In the genomic region with DNA sequence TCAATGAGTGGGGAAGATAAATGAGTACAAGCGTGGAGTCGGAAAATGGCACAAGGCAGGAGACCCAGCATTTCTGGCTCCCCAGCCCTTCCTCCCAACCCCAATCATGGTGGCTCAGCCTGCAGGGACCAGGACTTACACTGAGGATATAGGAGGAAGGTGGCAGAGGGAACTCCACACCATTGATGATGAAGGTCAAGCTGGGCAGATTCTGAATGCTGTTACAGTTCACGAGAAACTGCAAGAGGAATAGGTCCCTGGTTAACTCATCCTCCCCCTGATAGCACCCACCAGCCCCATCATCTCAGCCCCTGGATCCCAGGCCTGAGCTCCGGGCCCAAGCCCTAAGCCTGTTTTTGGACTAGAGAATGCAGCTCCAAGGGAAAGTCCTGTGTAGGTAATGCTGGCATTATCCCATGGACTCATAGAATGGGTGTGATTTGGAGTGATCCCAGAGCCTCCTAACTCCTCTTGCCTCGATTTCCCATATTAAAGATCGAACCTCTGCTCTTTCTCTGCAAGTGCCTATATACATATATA, we compare ENCODE assay signal across 25 cellular contexts. TPM values are rescaled to one million over a fixed set of nuclear protein-coding genes. Genes with fewer than 3 reads are reported as not detected.
DNase-seq lines count a peak whose midpoint lies in the region; ATAC-seq, FAIRE-seq and TF ChIP-seq lines count a peak whose summit lies in the region.
"Had no signal": no experiment of that assay in that cellular context is flagged by ENCODE, and none has a peak within 500 bp of the region (broad histone marks: within the 10 kb centered on the region; RNA-seq: fewer than 3 reads in every experiment).

No MANE protein-coding gene starts in this region.

- no peaks in the 10 kb centered on the region for H3K79me1 ChIP-seq in neuronal stem cell (ENCODE audit: low read depth, low read length)

- no peak overlapping the region for H3K4me2 ChIP-seq in neuronal stem cell (ENCODE audit: insufficient read depth, low read length, poor library complexity, severe bottlenecking)
- H3K4me2 ChIP-seq: A549; BLaER1 treated with 17β-estradiol and CSF1 and Interleukin-3, amounts not matched to agents 10 nM and 100 nM had no signal

- TF ChIP-seq CTCF in CD4-positive, alpha-beta T cell (IDR thresholded peaks at IDR 0.05) = no peak
- no peak for TF ChIP-seq CTCF in kidney (IDR thresholded peaks at IDR 0.05; ENCODE audit: borderline replicate concordance, extremely low read depth, insufficient read depth)
- no peak for TF ChIP-seq CTCF in stomach (IDR thresholded peaks at IDR 0.05)

- no peak overlapping the region for H2BK120ac ChIP-seq in neuronal stem cell (ENCODE audit: low read depth, low read length)

- peak overlapping the region; percentile 46 for H3K18ac ChIP-seq in neuronal stem cell (ENCODE audit: low read length)

- no peak for TF ChIP-seq EP300 in stomach (IDR thresholded peaks at IDR 0.05)

- H3K27ac ChIP-seq in CD4-positive, alpha-beta T cell (ENCODE audit: low read depth, low read length) = no peak overlapping the region
- H3K27ac ChIP-seq in kidney (ENCODE audit: low read depth in 2 of 2, low read length in 2 of 2) = no peak overlapping the region
- H3K27ac ChIP-seq in neuronal stem cell (replicated peaks; ENCODE audit: low read length) = no peak overlapping the region
- H3K27ac ChIP-seq in stomach = peak overlapping the region in 1 of 5 donors; percentile 4
- H3K27ac ChIP-seq: A549; BLaER1 treated with 17β-estradiol and CSF1 and Interleukin-3, amounts not matched to agents 10 nM and 100 nM; GM23248 had no signal

- no peak overlapping the region for H3K14ac ChIP-seq in neuronal stem cell (ENCODE audit: low read length)

- FAIRE-seq in kidney (lab: Jason Lieb, UNC) = no peak
- FAIRE-seq: A549, G401.6, GM12892 had no signal

- H3K27me3 ChIP-seq in CD4-positive, alpha-beta T cell (ENCODE audit: control insufficient read depth, insufficient read depth, low read length) = no peaks in the 10 kb centered on the region
- H3K27me3 ChIP-seq in neuronal stem cell (ENCODE audit: control insufficient read depth in 3 of 3, insufficient read depth in 3 of 3, low read depth in 1 of 3, low read length in 3 of 3) (peaks cover 0 to 30% (median 19%) of the 10 kb centered on the region in 3 experiments), stomach (no peaks in the 10 kb centered on the region)
- H3K27me3 ChIP-seq: BE2C; BLaER1 treated with 17β-estradiol and CSF1 and Interleukin-3, amounts not matched to agents 10 nM and 100 nM had no signal

- H2AFZ ChIP-seq in neuronal stem cell (ENCODE audit: low read length) = no peak overlapping the region
- H2AFZ ChIP-seq: GM23248 had no signal

- no peak overlapping the region for H3K4ac ChIP-seq in neuronal stem cell (ENCODE audit: low read length)

- POLR2A ChIA-PET in CD4-positive, alpha-beta T cell (lab: Charles Lee) = no interaction called here

- no peaks in the 10 kb centered on the region for H3K9me3 Mint-ChIP-seq in CD4-positive, alpha-beta T cell
- H3K9me3 Mint-ChIP-seq: CD4-positive, alpha-beta memory T cell; H9 had no signal

- H3K4me3 Mint-ChIP-seq in CD4-positive, alpha-beta T cell = peak overlapping the region; percentile 68
- H3K4me3 Mint-ChIP-seq: CD14-positive monocyte, H9 had no signal

- H3K4me3 ChIP-seq in kidney (ENCODE audit: low read length in 2 of 2) = no peak overlapping the region
- no peak overlapping the region for H3K4me3 ChIP-seq in neuronal stem cell (ENCODE audit: low read length in 2 of 2)
- H3K4me3 ChIP-seq in stomach = peak overlapping the region in 1 of 4 donors; percentile 24
- H3K4me3 ChIP-seq: A549; BLaER1 treated with 17β-estradiol and CSF1 and Interleukin-3, amounts not matched to agents 10 nM and 100 nM; GM23248 had no signal

- H3K27ac Mint-ChIP-seq in CD4-positive, alpha-beta T cell = no peak overlapping the region
- H3K27ac Mint-ChIP-seq: CD14-positive monocyte, H9 had no signal

- no CpG with 5 or more reads among the region's 6 CpGs for WGBS in neuronal stem cell (ENCODE audit: extremely low coverage in 2 of 2, insufficient read length in 2 of 2, insufficient replicate concordance in 1 of 2), 2 donors
- WGBS in stomach, 5 donors = 36 to 77% (median 56%) methylated on average over 6 of the region's 6 CpGs

- H3K9ac ChIP-seq in kidney (ENCODE audit: low read length in 2 of 2) (no peak overlapping the region), neuronal stem cell (ENCODE audit: low read depth, low read length, poor library complexity) (no peak overlapping the region)
- H3K9ac ChIP-seq: BLaER1 treated with 17β-estradiol and CSF1 and Interleukin-3, amounts not matched to agents 10 nM and 100 nM; GM23248 had no signal

- CTCF ChIA-PET in CD4-positive, alpha-beta T cell (lab: Charles Lee) = interaction anchor here (1.0 kb wide), 1 partner anchor 50 kb away, joined by 4 read pairs; a partner anchor contains a TSS

- H3K27me3 Mint-ChIP-seq in CD4-positive, alpha-beta T cell = no peaks in the 10 kb centered on the region

- peak in 1 of 4 donors; percentile 83 for TF ChIP-seq POLR2A in stomach (IDR thresholded peaks at IDR 0.05)

- peaks cover 18% of the 10 kb centered on the region for H3K4me1 Mint-ChIP-seq in CD4-positive, alpha-beta T cell (ENCODE audit: low read depth)

- no peak overlapping the region for H2BK15ac ChIP-seq in neuronal stem cell (ENCODE audit: low read length)

- no peaks in the 10 kb centered on the region for H3K36me3 ChIP-seq in kidney (ENCODE audit: control insufficient read depth in 1 of 2, insufficient read depth in 2 of 2, low read length in 2 of 2)
- H3K36me3 ChIP-seq in neuronal stem cell (replicated peaks in 1 of 2; ENCODE audit: control insufficient read depth in 2 of 2, insufficient read depth in 2 of 2, low read length in 2 of 2) = no peaks in the 10 kb centered on the region
- peaks cover 0 to 25% (median 4%) of the 10 kb centered on the region in 4 donors for H3K36me3 ChIP-seq in stomach
- H3K36me3 ChIP-seq: BE2C; BLaER1 treated with 17β-estradiol and CSF1 and Interleukin-3, amounts not matched to agents 10 nM and 100 nM had no signal

- no peak for ATAC-seq in CD4-positive, alpha-beta T cell (ENCODE audit: poor library complexity)
- ATAC-seq in GM18502 (IDR thresholded peaks at IDR 0.05; ENCODE audit: poor library complexity, unreplicated experiment) (no peak), GM19023 (IDR thresholded peaks at IDR 0.05; ENCODE audit: unreplicated experiment) (no peak)
- ATAC-seq: A549, HCT116 had no signal

- no peak overlapping the region for H4K8ac ChIP-seq in neuronal stem cell (ENCODE audit: low read depth, low read length)

- intact Hi-C loops in CD4-positive, alpha-beta T cell (cut with DNase I, micrococcal nuclease) = loop anchor here in 1 of 2 experiments (2.0 to 10.0 kb wide), 4 partner anchors 193 to 1950 kb away; a partner anchor contains a TSS
- intact Hi-C loops in kidney (cut with DNase I) = no loop called here
- intact Hi-C loops in stomach (cut with DNase I; ENCODE audit: low total_unique reads) = no loop called here

- no peak overlapping the region for H4K91ac ChIP-seq in neuronal stem cell (ENCODE audit: low read depth, low read length, poor library complexity)

- no peaks in the 10 kb centered on the region for H3K36me3 Mint-ChIP-seq in CD4-positive, alpha-beta T cell (ENCODE audit: low read depth)

- DNase-seq in CD4-positive, alpha-beta T cell = no peak
- peak; percentile 43 for DNase-seq in kidney
- no peak for DNase-seq in neuronal stem cell (ENCODE audit: low spot score)
- peak; percentile 44 for DNase-seq in stomach
- DNase-seq in DMS 273 (lab: John Stamatoyannopoulos, UW; ENCODE audit: unreplicated experiment) = no peak
- DNase-seq: 8988T; ACHN; AML-193; BE2C; Calu3; CD4-positive, alpha-beta memory T cell; COR-L47; DMS153; DND-41; GM23248; H9 had no signal

- H2BK12ac ChIP-seq in neuronal stem cell (ENCODE audit: low read length) = peak overlapping the region; percentile 60

- no peak overlapping the region for H3K23ac ChIP-seq in neuronal stem cell (ENCODE audit: low read depth, low read length, poor library complexity)

- no peak overlapping the region for H2BK5ac ChIP-seq in neuronal stem cell (ENCODE audit: low read length)

- peak overlapping the region; percentile 53 for H2AK5ac ChIP-seq in neuronal stem cell (ENCODE audit: low read depth, low read length)

- H3K4me1 ChIP-seq in kidney (ENCODE audit: control insufficient read depth in 1 of 2, insufficient read depth in 1 of 2, low read depth in 1 of 2, low read length in 2 of 2) (peaks cover 7 to 17% of the 10 kb centered on the region in 2 donors), neuronal stem cell (ENCODE audit: control insufficient read depth in 2 of 2, insufficient read depth in 1 of 2, low read depth in 1 of 2, low read length in 2 of 2) (peaks cover 9 to 23% of the 10 kb centered on the region in 2 donors), stomach (peaks cover 16 to 44% (median 30%) of the 10 kb centered on the region in 4 donors)

- H3K9me3 ChIP-seq in CD4-positive, alpha-beta T cell (ENCODE audit: control insufficient read depth, low read length) = no peaks in the 10 kb centered on the region
- H3K9me3 ChIP-seq in kidney (ENCODE audit: control insufficient read depth in 1 of 2, low read length in 2 of 2) (no peaks in the 10 kb centered on the region), neuronal stem cell (replicated peaks in 1 of 2; ENCODE audit: control insufficient read depth in 2 of 2, insufficient read depth in 1 of 2, low read depth in 1 of 2, low read length in 2 of 2) (no peaks in the 10 kb centered on the region), stomach (no peaks in the 10 kb centered on the region)
- H3K9me3 ChIP-seq: A549; BE2C; BLaER1 treated with 17β-estradiol and CSF1 and Interleukin-3, amounts not matched to agents 10 nM and 100 nM had no signal

RNA-seq across cellular contexts. Expression of a gene that starts 2.3 kb away (rescaled TPM):
- total RNA-seq in CD4-positive, alpha-beta T cell = 10 to 100 TPM; 23.8 to 24.1 TPM
- total RNA-seq in kidney (50.7 TPM), stomach (100 to 1,000 TPM in 1 of 5 donors, 10 to 100 TPM in 2, 1 to 10 TPM in 2; 6.4 to 130 (median 12.9) TPM)
- polyA plus RNA-seq in kidney (ENCODE audit: insufficient read depth, low read depth, low replicate concordance) (51.0 TPM), stomach (10 to 100 TPM; 12.1 to 19.5 (median 14.0) TPM)
- 1.1 TPM for polyA plus RNA-seq in neuronal stem cell (2013, experiment 1 of 2)
- polyA plus RNA-seq in neuronal stem cell (2013, experiment 2 of 2) = 1.1 TPM

RNA-seq across cellular contexts. Expression of a gene that starts 9.5 kb away (rescaled TPM):
- total RNA-seq in CD4-positive, alpha-beta T cell = not detected
- total RNA-seq in kidney = not detected
- 0.39 TPM for polyA plus RNA-seq in kidney (ENCODE audit: insufficient read depth, low read depth, low replicate concordance)
- 0.03 TPM for polyA plus RNA-seq in neuronal stem cell (2013, experiment 1 of 2)
- polyA plus RNA-seq in neuronal stem cell (2013, experiment 2 of 2) = 0.07 TPM
- total RNA-seq in stomach = over 10,000 TPM in 1 of 5 donors, 1,000 to 10,000 TPM in 3, 100 to 1,000 TPM in 1; 101 to 32,926 (median 1,172) TPM
- polyA plus RNA-seq in stomach = over 10,000 TPM in 2 of 3 donors, 1,000 to 10,000 TPM in 1; 8,432 to 48,206 (median 26,682) TPM
- total RNA-seq: Calu3; CD4-positive, alpha-beta memory T cell; GM23248; H4; H9 had no signal
- polyA plus RNA-seq: A549; CD14-positive monocyte; CD4-positive, alpha-beta memory T cell; GM23248 had no signal

RNA-seq across cellular contexts. Expression of a gene that starts 42.0 kb away (rescaled TPM):
- total RNA-seq in CD4-positive, alpha-beta T cell = 1 to 10 TPM; 4.6 to 5.4 TPM
- total RNA-seq in kidney (7.0 TPM), stomach (10 to 100 TPM in 1 of 5 donors, 1 to 10 TPM in 3, under 1 TPM in 1; 0.29 to 22.2 (median 3.1) TPM)
- polyA plus RNA-seq in kidney (ENCODE audit: insufficient read depth, low read depth, low replicate concordance) (5.3 TPM), stomach (1 to 10 TPM; 2.9 to 4.4 (median 4.1) TPM)
- polyA plus RNA-seq in neuronal stem cell (2013, experiment 1 of 2) = 8.3 TPM
- polyA plus RNA-seq in neuronal stem cell (2013, experiment 2 of 2) = 8.2 TPM

RNA-seq across cellular contexts. Expression of a gene that starts 42.9 kb away (rescaled TPM):
- not detected for total RNA-seq in CD4-positive, alpha-beta T cell
- 6.5 TPM for total RNA-seq in kidney
- polyA plus RNA-seq in kidney (ENCODE audit: insufficient read depth, low read depth, low replicate concordance) = 1.4 TPM
- polyA plus RNA-seq in neuronal stem cell (2013, experiment 1 of 2) = 0.59 TPM
- 1.0 TPM for polyA plus RNA-seq in neuronal stem cell (2013, experiment 2 of 2)
- total RNA-seq in stomach = 10 to 100 TPM in 3 of 5 donors, 1 to 10 TPM in 2; 4.4 to 77.0 (median 27.8) TPM
- 1 to 10 TPM in 2 of 3 donors, not detected in 1; 1.9 to 4.8 TPM for polyA plus RNA-seq in stomach
- total RNA-seq: CD4-positive, alpha-beta memory T cell; H4 had no signal
- polyA plus RNA-seq: CD14-positive monocyte; CD4-positive, alpha-beta memory T cell; GM23248 had no signal

RNA-seq across cellular contexts. Expression of a gene that starts 49.8 kb away (rescaled TPM):
- 10 to 100 TPM; 78.8 to 83.2 TPM for total RNA-seq in CD4-positive, alpha-beta T cell
- total RNA-seq in kidney (150 TPM), stomach (100 to 1,000 TPM in 2 of 5 donors, 10 to 100 TPM in 3; 11.9 to 159 (median 68.7) TPM)
- polyA plus RNA-seq in kidney (ENCODE audit: insufficient read depth, low read depth, low replicate concordance) (479 TPM), stomach (100 to 1,000 TPM; 308 to 343 (median 323) TPM)
- polyA plus RNA-seq in neuronal stem cell (2013, experiment 1 of 2) = 238 TPM
- polyA plus RNA-seq in neuronal stem cell (2013, experiment 2 of 2) = 259 TPM

Comparison
In these comparisons a context has a peak if more than half of its experiments do, and no peak if none do; other contexts are left out.
1. DNase-seq: peak in kidney (single experiment) and stomach (single experiment); none in CD4-positive, alpha-beta T cell (0 of 10), neuronal stem cell (single experiment) and DMS 273 (single experiment).
2. RNA of a gene that starts 9.5 kb away (total RNA-seq): 101 to 32,926 TPM in stomach; not detected in CD4-positive, alpha-beta T cell and not detected in kidney (single experiment); every median in the first group is over 10 times any median in the second.